9 cellular contexts compared by ENCODE assay signal in genomic region chr2:189024861-189025618, GRCh38. TPM values are rescaled to one million over a fixed set of nuclear protein-coding genes. Genes with fewer than 3 reads are reported as not detected.
DNase-seq lines count a peak whose midpoint lies in the region; ATAC-seq and TF ChIP-seq lines count a peak whose summit lies in the region.
"Had no signal": no experiment of that assay in that cellular context is flagged by ENCODE, and none has a peak within 500 bp of the region (broad histone marks: within the 10 kb centered on the region; RNA-seq: fewer than 3 reads in every experiment).

No MANE protein-coding gene starts in this region.

- peak overlapping the region; percentile 67; the same call in 1 of the 2 replicates for H2AFZ ChIP-seq in Loucy (ENCODE audit: low read length)

- peaks cover 7% of the 10 kb centered on the region for H3K27me3 Mint-ChIP-seq in activated CD4-positive, alpha-beta memory T cell treated with anti-CD3 and anti-CD28 coated beads for 36 hours

- ATAC-seq in GM21381 (IDR thresholded peaks at IDR 0.05; ENCODE audit: unreplicated experiment), result peak; percentile 73
- no peak for ATAC-seq in body of pancreas

- H3K4me3 Mint-ChIP-seq in activated CD4-positive, alpha-beta memory T cell treated with anti-CD3 and anti-CD28 coated beads for 36 hours, result no peak overlapping the region

- intact Hi-C loops in body of pancreas (cut with DNase I), result no loop called here
- intact Hi-C loops in activated CD4-positive, alpha-beta memory T cell treated with anti-CD3 and anti-CD28 coated beads for 36 hours (cut with micrococcal nuclease), result no loop called here

- peak; percentile 5 for DNase-seq in BE2C
- no peak for DNase-seq in fibroblast of pulmonary artery (ENCODE audit: low read depth)
- DNase-seq in activated effector memory CD4-positive, alpha-beta T cell treated with Interleukin-2 at 50 U/mL for 16 hours, result no peak
- DNase-seq in body of pancreas, result no peak
- DNase-seq in islet precursor cell, result no peak
- DNase-seq in activated CD4-positive, alpha-beta memory T cell treated with anti-CD3 and anti-CD28 coated beads for 36 hours, result no peak
- DNase-seq: activated CD4-positive, CD25-positive, alpha-beta regulatory T cell had no signal

- no peaks in the 10 kb centered on the region for H3K27me3 ChIP-seq in BE2C
- no peaks in the 10 kb centered on the region for H3K27me3 ChIP-seq in Loucy (ENCODE audit: insufficient read depth, low read length, poor library complexity, severe bottlenecking)
- no peaks in the 10 kb centered on the region for H3K27me3 ChIP-seq in body of pancreas

- no peaks in the 10 kb centered on the region for H3K9me3 ChIP-seq in BE2C
- no peaks in the 10 kb centered on the region for H3K9me3 ChIP-seq in Loucy (ENCODE audit: insufficient read depth, low read depth, low read length)
- H3K9me3 ChIP-seq in body of pancreas, result no peaks in the 10 kb centered on the region

- no peaks in the 10 kb centered on the region for H3K9me3 Mint-ChIP-seq in activated CD4-positive, alpha-beta memory T cell treated with anti-CD3 and anti-CD28 coated beads for 36 hours

- no peak for TF ChIP-seq POLR2A in body of pancreas (IDR thresholded peaks at IDR 0.05)

- 43 to 62% methylated on average over 4 of the region's 4 CpGs for WGBS in body of pancreas, 2 donors

- no peak overlapping the region for H3K4me2 ChIP-seq in Loucy (ENCODE audit: low read depth, low read length, poor library complexity, severe bottlenecking)

- H3K36me3 Mint-ChIP-seq in activated CD4-positive, alpha-beta memory T cell treated with anti-CD3 and anti-CD28 coated beads for 36 hours, result no peaks in the 10 kb centered on the region

- no peak overlapping the region for H3K27ac ChIP-seq in body of pancreas

- H4K20me1 ChIP-seq in Loucy (ENCODE audit: insufficient read depth, low read length, poor library complexity, severe bottlenecking), result no peaks in the 10 kb centered on the region

- H3K4me1 ChIP-seq in BE2C (no peaks in the 10 kb centered on the region), Loucy (ENCODE audit: insufficient read depth, low read length, poor library complexity, severe bottlenecking) (no peaks in the 10 kb centered on the region), body of pancreas (no peaks in the 10 kb centered on the region)

- H3F3A ChIP-seq in Loucy (ENCODE audit: low read depth), result no peaks in the 10 kb centered on the region

- H3K9ac ChIP-seq in Loucy (ENCODE audit: low read depth, low read length, poor library complexity, severe bottlenecking), result no peak overlapping the region

- no peaks in the 10 kb centered on the region for H3K4me1 Mint-ChIP-seq in activated CD4-positive, alpha-beta memory T cell treated with anti-CD3 and anti-CD28 coated beads for 36 hours (ENCODE audit: low read depth)

- H3K36me3 ChIP-seq in BE2C (no peaks in the 10 kb centered on the region), Loucy (ENCODE audit: insufficient read depth, low read length) (no peaks in the 10 kb centered on the region), body of pancreas (replicated peaks in 1 of 2; ENCODE audit: insufficient read depth in 1 of 2, low read depth in 2 of 2) (no peaks in the 10 kb centered on the region)

- no peak overlapping the region for H3K4me3 ChIP-seq in BE2C (ENCODE audit: low read depth, low read length)
- no peak overlapping the region for H3K4me3 ChIP-seq in Loucy (ENCODE audit: low read length, poor library complexity, severe bottlenecking)
- no peak overlapping the region for H3K4me3 ChIP-seq in fibroblast of pulmonary artery (replicated peaks; ENCODE audit: low read depth, low read length)
- H3K4me3 ChIP-seq in body of pancreas, result no peak overlapping the region

- H3K27ac Mint-ChIP-seq in activated CD4-positive, alpha-beta memory T cell treated with anti-CD3 and anti-CD28 coated beads for 36 hours, result no peak overlapping the region

- H3K79me2 ChIP-seq in Loucy (ENCODE audit: insufficient read depth, low read length), result no peaks in the 10 kb centered on the region

- CTCF ChIA-PET in activated CD4-positive, alpha-beta memory T cell treated with anti-CD3 and anti-CD28 coated beads for 36 hours (lab: Charles Lee), result no interaction called here

- TF ChIP-seq CTCF in BE2C (IDR thresholded peaks at IDR 0.05; ENCODE audit: low read depth, low read length) (peak; percentile 52), Loucy (conservative IDR thresholded peaks at IDR 0.05; ENCODE audit: low read length) (peak; percentile 71), fibroblast of pulmonary artery (IDR thresholded peaks at IDR 0.05; ENCODE audit: low read length, missing control alignments) (peak; percentile 54), body of pancreas (IDR thresholded peaks at IDR 0.05) (no peak)

- H3K9me2 ChIP-seq in Loucy (replicated peaks; ENCODE audit: low read depth, low read length), result no peaks in the 10 kb centered on the region

- POLR2A ChIA-PET in activated CD4-positive, alpha-beta memory T cell treated with anti-CD3 and anti-CD28 coated beads for 36 hours (lab: Charles Lee), result no interaction called here

RNA-seq across cellular contexts. Expression of gene COL3A1, which starts 50.9 kb away (rescaled TPM):
- 3.4 TPM for polyA plus RNA-seq in BE2C (2012; ENCODE audit: insufficient read depth, insufficient read length, low read depth)
- 10 to 100 TPM; 54.7 to 77.5 TPM for total RNA-seq in body of pancreas
- not detected for total RNA-seq in activated CD4-positive, alpha-beta memory T cell treated with anti-CD3 and anti-CD28 coated beads for 36 hours

Comparison
In these comparisons a context has a peak if more than half of its experiments do, and no peak if none do; other contexts are left out.
1. CTCF ChIP-seq: peak in BE2C (single experiment), Loucy (single experiment) and fibroblast of pulmonary artery (single experiment); none in body of pancreas (0 of 7).
2. RNA of gene COL3A1, which starts 50.9 kb away (total RNA-seq): 54.7 to 77.5 TPM in body of pancreas; not detected in activated CD4-positive, alpha-beta memory T cell treated with anti-CD3 and anti-CD28 coated beads for 36 hours; every median in the first group is over 10 times any median in the second.